ENCODE assay signal across 34 cellular contexts in the genomic region with DNA sequence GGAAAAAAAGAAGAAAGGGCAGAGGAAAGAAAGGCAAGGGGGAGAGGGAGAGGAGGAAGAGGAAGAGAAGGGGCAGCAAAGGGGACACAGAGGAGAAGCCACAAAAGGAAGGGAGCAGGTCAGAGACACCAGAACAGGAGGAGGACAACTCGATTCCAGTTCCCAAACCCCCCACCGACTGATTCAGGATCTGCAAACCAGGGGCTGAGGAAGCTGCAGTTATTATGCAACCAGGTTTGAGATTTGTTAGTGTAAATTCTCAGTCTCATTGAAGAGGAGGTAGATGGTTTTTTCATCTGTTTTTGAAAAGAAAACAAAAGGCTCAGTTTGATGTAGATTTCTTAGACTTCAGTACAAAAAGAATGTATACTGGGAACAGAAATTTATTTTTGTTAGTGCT.
"Had no signal": no experiment of that assay in that cellular context is flagged by ENCODE, and none has a peak within 500 bp of the region (broad histone marks: within the 10 kb centered on the region; RNA-seq: fewer than 3 reads in every experiment).

No MANE protein-coding gene starts in this region.

- H3K36me3 ChIP-seq: brain microvascular endothelial cell, WERI-Rb-1 had no signal

- ATAC-seq: activated T-cell treated with anti-CD3 and anti-CD28 coated beads, Interleukin-2, amount 50 U/mL, for 72 hours; activated T-helper 17 cell treated with anti-CD3 and anti-CD28 coated beads, Interleukin-2, amount 50 U/mL, for 72 hours; Right ventricle myocardium inferior had no signal

- H3K4me3 Mint-ChIP-seq: activated CD4-positive, alpha-beta memory T cell treated with anti-CD3 and anti-CD28 coated beads, Interleukin-2, amount 10 ng/mL, durations not matched to agents 7 days and 5 days; activated naive CD8-positive, alpha-beta T cell treated with anti-CD3 and anti-CD28 coated beads for 36 hours; activated T-cell treated with anti-CD3 and anti-CD28 coated beads, Interleukin-2, amount 50 U/mL, for 72 hours; activated T-helper 17 cell treated with anti-CD3 and anti-CD28 coated beads, Interleukin-2, amount 50 U/mL, for 72 hours had no signal

- H3K4me1 Mint-ChIP-seq: activated CD4-positive, alpha-beta memory T cell treated with anti-CD3 and anti-CD28 coated beads, Interleukin-2, amount 10 ng/mL, durations not matched to agents 7 days and 5 days; activated T-helper 17 cell treated with anti-CD3 and anti-CD28 coated beads, Interleukin-2, amount 50 U/mL, for 72 hours had no signal

- FAIRE-seq: RCC 7860 had no signal

- H2AFZ ChIP-seq: PC-9 had no signal

- H3K9me3 Mint-ChIP-seq: activated CD4-positive, alpha-beta memory T cell treated with anti-CD3 and anti-CD28 coated beads, Interleukin-2, amount 10 ng/mL, durations not matched to agents 7 days and 5 days; activated naive CD8-positive, alpha-beta T cell treated with anti-CD3 and anti-CD28 coated beads for 36 hours; activated T-cell treated with anti-CD3 and anti-CD28 coated beads, Interleukin-2, amount 50 U/mL, for 72 hours; activated T-helper 17 cell treated with anti-CD3 and anti-CD28 coated beads, Interleukin-2, amount 50 U/mL, for 72 hours had no signal

- H3K27ac Mint-ChIP-seq: activated CD4-positive, alpha-beta memory T cell treated with anti-CD3 and anti-CD28 coated beads, Interleukin-2, amount 10 ng/mL, durations not matched to agents 7 days and 5 days; activated naive CD8-positive, alpha-beta T cell treated with anti-CD3 and anti-CD28 coated beads for 36 hours; activated T-cell treated with anti-CD3 and anti-CD28 coated beads, Interleukin-2, amount 50 U/mL, for 72 hours; activated T-helper 17 cell treated with anti-CD3 and anti-CD28 coated beads, Interleukin-2, amount 50 U/mL, for 72 hours had no signal

- DNase-seq: activated CD4-positive, alpha-beta memory T cell treated with anti-CD3 and anti-CD28 coated beads, Interleukin-2, amount 10 ng/mL, durations not matched to agents 7 days and 5 days; activated CD4-positive, alpha-beta T cell treated with anti-CD3 and anti-CD28 coated beads for 1 hour; activated CD4-positive, alpha-beta T cell treated with anti-CD3 and anti-CD28 coated beads for 48 hours; activated CD4-positive, CD25-positive, alpha-beta regulatory T cell; activated effector memory CD4-positive, alpha-beta T cell treated with anti-CD3 and anti-CD28 coated beads, Interleukin-2, amount 50 U/mL, for 16 hours; activated naive CD4-positive, alpha-beta T cell; activated naive CD4-positive, alpha-beta T cell treated with anti-CD3 and anti-CD28 coated beads, Interleukin-2, amount 50 U/mL, for 16 hours; activated naive CD8-positive, alpha-beta T cell treated with anti-CD3 and anti-CD28 coated beads for 36 hours; activated T-cell treated with anti-CD3 and anti-CD28 coated beads, Interleukin-2, amount 50 U/mL, for 1 hour; activated T-cell treated with anti-CD3 and anti-CD28 coated beads, Interleukin-2, amount 50 U/mL, for 72 hours; amniotic stem cell; aorta; brain microvascular endothelial cell; central memory CD4-positive, alpha-beta T cell; MM.1S; NCI-H1048; NCI-H1436 treated with DMSO at 0.1 percent for 48 hours; NCI-H187; NCI-H2029 treated with DMSO at 0.1 percent for 48 hours; NCI-H2107; NCI-H2171; NCI-H510A; NCI-H526; NCI-H748 treated with DMSO at 0.1 percent for 48 hours; NK-92 treated with Interleukin-12 subunit alpha and Interleukin-12 subunit beta, amount 100 ng/mL, for 24 hours; PC-9; SIG-M5; T1000; WERI-Rb-1 had no signal

- H3K27me3 ChIP-seq: brain microvascular endothelial cell had no signal

- H3K27ac ChIP-seq: brain microvascular endothelial cell, KMS-11, PC-9, RWPE1, WERI-Rb-1 had no signal

- H3K9ac ChIP-seq: KMS-11 had no signal

- H3K4me2 ChIP-seq: KMS-11, PC-9 had no signal

- H3K27me3 Mint-ChIP-seq: activated CD4-positive, alpha-beta memory T cell treated with anti-CD3 and anti-CD28 coated beads, Interleukin-2, amount 10 ng/mL, durations not matched to agents 7 days and 5 days; activated naive CD8-positive, alpha-beta T cell treated with anti-CD3 and anti-CD28 coated beads for 36 hours; activated T-helper 17 cell treated with anti-CD3 and anti-CD28 coated beads, Interleukin-2, amount 50 U/mL, for 72 hours had no signal

- H3K4me3 ChIP-seq: PC-9 had no signal
